8 cellular contexts compared by ENCODE assay signal in the genomic region with DNA sequence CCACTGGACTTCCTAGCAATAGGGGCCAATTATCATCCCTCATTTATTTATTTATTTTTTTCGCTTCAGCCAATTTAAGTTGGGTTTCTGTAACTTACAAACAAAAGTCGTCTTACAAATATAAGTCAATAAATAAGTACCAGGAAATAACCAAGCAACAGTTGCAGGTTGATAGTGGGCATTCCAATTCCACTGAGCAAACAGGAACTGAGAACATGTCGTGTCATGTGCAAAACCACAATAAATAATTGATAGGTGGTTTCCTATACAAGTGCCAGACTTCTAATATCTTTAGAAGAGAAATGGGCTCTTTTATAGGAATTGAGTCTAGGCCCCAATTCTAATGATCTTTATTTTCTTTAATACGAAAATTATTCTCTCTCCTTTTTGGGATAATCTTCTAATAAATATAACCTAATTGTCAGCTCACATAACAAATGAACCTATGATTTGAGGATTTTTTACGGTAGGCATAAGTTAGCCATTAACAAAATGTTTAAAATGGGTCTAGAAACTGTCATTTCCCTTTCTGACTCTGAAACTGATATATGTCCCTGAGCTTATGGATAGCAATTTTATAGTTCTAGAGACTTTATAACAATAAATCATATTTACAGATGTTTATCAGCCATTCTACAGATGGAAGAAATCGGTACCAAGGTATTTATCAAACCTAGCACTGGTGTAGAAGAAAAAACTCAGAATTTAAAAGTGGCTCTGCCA.
DNase-seq lines count a peak whose midpoint lies in the region; ATAC-seq and TF ChIP-seq lines count a peak whose summit lies in the region.

No MANE protein-coding gene starts in this region.

- H3K9me3 ChIP-seq in esophagus squamous epithelium, result no peaks in the 10 kb centered on the region
- H3K9me3 ChIP-seq in ovary, result no peaks in the 10 kb centered on the region
- no peaks in the 10 kb centered on the region for H3K9me3 ChIP-seq in colonic mucosa

- H3K27ac Mint-ChIP-seq in mesothelial cell of epicardium, result peak overlapping the region; percentile 50

- no peak overlapping the region for H3K4me3 Mint-ChIP-seq in mesothelial cell of epicardium

- H3K9ac ChIP-seq in colonic mucosa (ENCODE audit: low read depth in 2 of 2, low read length in 2 of 2), result no peak overlapping the region

- H3K27me3 ChIP-seq in esophagus squamous epithelium (no peaks in the 10 kb centered on the region), ovary (no peaks in the 10 kb centered on the region), colonic mucosa (no peaks in the 10 kb centered on the region)

- intact Hi-C loops in esophagus squamous epithelium (cut with DNase I) (no loop called here), ovary (cut with DNase I) (no loop called here), colonic mucosa (cut with DNase I) (no loop called here)

- H3K9me3 Mint-ChIP-seq in mesothelial cell of epicardium, result peaks cover 5% of the 10 kb centered on the region

- WGBS in esophagus squamous epithelium, 2 donors, result 60 to 68% methylated on average over 6 of the region's 6 CpGs
- WGBS in ovary, 3 donors, result 84 to 88% (median 88%) methylated on average over 6 of the region's 6 CpGs

- H3K36me3 Mint-ChIP-seq in mesothelial cell of epicardium, result peaks cover 19% of the 10 kb centered on the region

- TF ChIP-seq EP300 in ovary (IDR thresholded peaks at IDR 0.05), result no peak

- H3K4me1 ChIP-seq in esophagus squamous epithelium (peaks cover 4 to 70% (median 13%) of the 10 kb centered on the region in 3 donors), ovary (ENCODE audit: insufficient read depth) (peaks cover 10% of the 10 kb centered on the region), colonic mucosa (no peaks in the 10 kb centered on the region)

- H3K27ac ChIP-seq in esophagus squamous epithelium (peak overlapping the region in 2 of 4 donors; percentile 35 to 53), ovary (no peak overlapping the region), colonic mucosa (no peak overlapping the region)

- no peaks in the 10 kb centered on the region for H3K27me3 Mint-ChIP-seq in mesothelial cell of epicardium (ENCODE audit: low read depth)

- H3K36me3 ChIP-seq in esophagus squamous epithelium (peaks cover 0 to 32% (median 5%) of the 10 kb centered on the region in 3 donors), ovary (no peaks in the 10 kb centered on the region), colonic mucosa (no peaks in the 10 kb centered on the region)

- peaks cover 34% of the 10 kb centered on the region for H3K4me1 Mint-ChIP-seq in mesothelial cell of epicardium

- H3K4me3 ChIP-seq in esophagus squamous epithelium, result no peak overlapping the region
- no peak overlapping the region for H3K4me3 ChIP-seq in ovary
- H3K4me3 ChIP-seq in colonic mucosa, result no peak overlapping the region

- TF ChIP-seq CTCF in mesothelial cell of epicardium (IDR thresholded peaks at IDR 0.05; ENCODE audit: unreplicated experiment) (no peak), esophagus squamous epithelium (IDR thresholded peaks at IDR 0.05) (no peak), ovary (IDR thresholded peaks at IDR 0.05) (no peak), colonic mucosa (IDR thresholded peaks at IDR 0.05) (no peak)

- peak; percentile 78 for ATAC-seq in GM19043 (IDR thresholded peaks at IDR 0.05; ENCODE audit: low read depth, unreplicated experiment)
- peak; percentile 81 for ATAC-seq in HG02938 (IDR thresholded peaks at IDR 0.05; ENCODE audit: unreplicated experiment)

- TF ChIP-seq POLR2A in esophagus squamous epithelium (IDR thresholded peaks at IDR 0.05), result no peak
- TF ChIP-seq POLR2A in ovary (IDR thresholded peaks at IDR 0.05), result no peak

- peak; percentile 9 for DNase-seq in OCI-M1 (lab: John Stamatoyannopoulos, UW)
- DNase-seq in mesothelial cell of epicardium (ENCODE audit: low spot score in 2 of 2, unreplicated experiment in 2 of 2), result no peak
- no peak for DNase-seq in NCI-H1436 (lab: John Stamatoyannopoulos, UW)
- no peak for DNase-seq in esophagus squamous epithelium (lab: John Stamatoyannopoulos, UW)
- no peak for DNase-seq in ovary
- DNase-seq in colonic mucosa, result no peak
